12 cellular contexts compared by ENCODE assay signal in the genomic region with DNA sequence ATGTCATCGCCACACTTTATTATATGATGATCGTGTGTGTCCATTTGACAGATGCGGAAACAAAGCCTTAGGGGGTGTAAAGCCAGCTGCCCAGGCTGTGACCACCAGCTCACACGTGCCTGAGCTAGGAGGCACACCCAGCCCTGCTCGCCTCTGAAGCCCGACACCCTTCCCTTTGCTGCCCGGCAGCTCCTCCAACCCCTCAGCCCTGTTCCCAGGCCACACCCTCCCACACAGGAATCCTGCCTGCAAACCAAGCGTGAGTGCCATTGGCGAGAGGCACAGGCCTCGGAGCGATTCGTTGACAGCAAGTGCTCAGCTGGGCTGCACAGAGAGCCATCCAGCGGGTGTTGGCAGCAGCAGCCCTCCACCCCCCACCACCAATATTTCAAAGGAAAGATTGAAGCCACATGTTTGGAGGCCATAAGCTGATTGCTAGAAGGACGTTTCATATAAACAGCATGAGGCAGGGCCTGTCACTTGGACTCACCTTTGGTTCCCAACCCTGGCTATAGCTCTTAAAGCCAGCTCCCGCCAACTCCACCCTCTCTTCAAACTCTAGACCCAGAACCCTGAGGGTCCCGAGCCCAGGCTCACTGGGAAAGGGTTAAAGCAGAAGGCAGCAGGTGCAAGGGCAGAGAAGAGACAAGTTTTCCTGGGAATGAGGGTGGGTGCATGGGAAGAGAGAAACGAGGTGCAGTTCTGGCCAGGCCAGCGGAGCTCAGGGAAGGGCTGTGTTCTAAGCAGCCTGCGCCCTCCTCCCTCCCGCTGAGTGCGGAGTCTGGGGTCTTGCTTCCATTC.
A peak's percentile ranks its signal among the peaks of the same experiment; 100 is the strongest.
DNase-seq lines count a peak whose midpoint lies in the region; ATAC-seq and TF ChIP-seq lines count a peak whose summit lies in the region.
"Had no signal": no experiment of that assay in that cellular context is flagged by ENCODE, and none has a peak within 500 bp of the region (broad histone marks: within the 10 kb centered on the region; RNA-seq: fewer than 3 reads in every experiment).

No MANE protein-coding gene starts in this region.

- CTCF ChIA-PET in activated CD8-positive, alpha-beta T cell treated with anti-CD3 and anti-CD28 coated beads, Interleukin-2, amount 10 ng/mL, durations not matched to agents 7 days and 5 days (lab: Charles Lee), result no interaction called here

- no peak for TF ChIP-seq POLR2A in thyroid gland (IDR thresholded peaks at IDR 0.05)

- H3K36me3 Mint-ChIP-seq in activated CD8-positive, alpha-beta T cell treated with anti-CD3 and anti-CD28 coated beads, Interleukin-2, amount 10 ng/mL, durations not matched to agents 7 days and 5 days (ENCODE audit: low read depth), result no peaks in the 10 kb centered on the region
- no peaks in the 10 kb centered on the region for H3K36me3 Mint-ChIP-seq in activated T-helper 1 cell treated with anti-CD3 and anti-CD28 coated beads, Interleukin-12 subunit alpha, Interleukin-12 subunit beta, Interleukin-2, Interleukin-4 antibody, amounts not matched to agents 30 ng/mL and 10 ng/mL and 1 ng/mL, durations not matched to agents 14 hours and 24 hours and 36 hours (ENCODE audit: low read depth)

- intact Hi-C loops in thyroid gland (cut with DNase I), result no loop called here
- intact Hi-C loops in activated T-helper 1 cell treated with anti-CD3 and anti-CD28 coated beads, Interleukin-12 subunit alpha, Interleukin-12 subunit beta, Interleukin-2, Interleukin-4 antibody, amounts not matched to agents 30 ng/mL and 10 ng/mL and 1 ng/mL, durations not matched to agents 14 hours and 24 hours and 36 hours (cut with micrococcal nuclease), result no loop called here

- TF ChIP-seq CTCF in coronary artery (IDR thresholded peaks at IDR 0.05) (no peak), thyroid gland (IDR thresholded peaks at IDR 0.05) (no peak)

- H3K4me3 ChIP-seq in coronary artery (no peak overlapping the region), thyroid gland (replicated peaks in 1 of 3) (no peak overlapping the region)
- H3K4me3 ChIP-seq: spleen had no signal

- no peak overlapping the region for H3K27ac Mint-ChIP-seq in activated CD8-positive, alpha-beta T cell treated with anti-CD3 and anti-CD28 coated beads, Interleukin-2, amount 10 ng/mL, durations not matched to agents 7 days and 5 days
- H3K27ac Mint-ChIP-seq in activated T-helper 1 cell treated with anti-CD3 and anti-CD28 coated beads, Interleukin-12 subunit alpha, Interleukin-12 subunit beta, Interleukin-2, Interleukin-4 antibody, amounts not matched to agents 30 ng/mL and 10 ng/mL and 1 ng/mL, durations not matched to agents 14 hours and 24 hours and 36 hours, result no peak overlapping the region

- 49 to 50% methylated on average over 16 to 20 of the region's 21 CpGs for WGBS in thyroid gland, 2 donors

- DNase-seq in NCI-H748 (lab: John Stamatoyannopoulos, UW; ENCODE audit: unreplicated experiment) (peak; percentile 41), NCI-H748 treated with DMSO at 0.1 percent for 48 hours (lab: John Stamatoyannopoulos, UW) (no peak), coronary artery (ENCODE audit: low spot score) (peak; percentile 72), islet precursor cell (peak; percentile 87), thyroid gland (peak; percentile 72 to 85)
- no peak for DNase-seq in activated CD8-positive, alpha-beta T cell treated with anti-CD3 and anti-CD28 coated beads, Interleukin-2, amount 10 ng/mL, durations not matched to agents 7 days and 5 days
- no peak for DNase-seq in activated T-helper 1 cell treated with anti-CD3 and anti-CD28 coated beads, Interleukin-12 subunit alpha, Interleukin-12 subunit beta, Interleukin-2, Interleukin-4 antibody, amounts not matched to agents 30 ng/mL and 10 ng/mL and 1 ng/mL, durations not matched to agents 14 hours and 24 hours and 36 hours (ENCODE audit: low spot score)
- DNase-seq: DMS153, head of caudate nucleus, Karpas-422, spleen had no signal

- H3K4me3 Mint-ChIP-seq in activated CD8-positive, alpha-beta T cell treated with anti-CD3 and anti-CD28 coated beads, Interleukin-2, amount 10 ng/mL, durations not matched to agents 7 days and 5 days, result no peak overlapping the region
- H3K4me3 Mint-ChIP-seq in activated T-helper 1 cell treated with anti-CD3 and anti-CD28 coated beads, Interleukin-12 subunit alpha, Interleukin-12 subunit beta, Interleukin-2, Interleukin-4 antibody, amounts not matched to agents 30 ng/mL and 10 ng/mL and 1 ng/mL, durations not matched to agents 14 hours and 24 hours and 36 hours, result no peak overlapping the region

- peaks cover 0 to 5% of the 10 kb centered on the region in 2 donors for H3K4me1 ChIP-seq in thyroid gland
- H3K4me1 ChIP-seq: spleen had no signal

- no peaks in the 10 kb centered on the region for H3K9me3 ChIP-seq in thyroid gland
- H3K9me3 ChIP-seq: spleen had no signal

- no peak overlapping the region for H3K27ac ChIP-seq in coronary artery
- H3K27ac ChIP-seq in thyroid gland, result no peak overlapping the region
- H3K27ac ChIP-seq: spleen had no signal

- H3K4me1 Mint-ChIP-seq in activated CD8-positive, alpha-beta T cell treated with anti-CD3 and anti-CD28 coated beads, Interleukin-2, amount 10 ng/mL, durations not matched to agents 7 days and 5 days (ENCODE audit: low read depth), result no peaks in the 10 kb centered on the region
- H3K4me1 Mint-ChIP-seq in activated T-helper 1 cell treated with anti-CD3 and anti-CD28 coated beads, Interleukin-12 subunit alpha, Interleukin-12 subunit beta, Interleukin-2, Interleukin-4 antibody, amounts not matched to agents 30 ng/mL and 10 ng/mL and 1 ng/mL, durations not matched to agents 14 hours and 24 hours and 36 hours (ENCODE audit: low read depth), result no peaks in the 10 kb centered on the region

- no peaks in the 10 kb centered on the region for H3K9me3 Mint-ChIP-seq in activated CD8-positive, alpha-beta T cell treated with anti-CD3 and anti-CD28 coated beads, Interleukin-2, amount 10 ng/mL, durations not matched to agents 7 days and 5 days (ENCODE audit: insufficient read depth)
- no peaks in the 10 kb centered on the region for H3K9me3 Mint-ChIP-seq in activated T-helper 1 cell treated with anti-CD3 and anti-CD28 coated beads, Interleukin-12 subunit alpha, Interleukin-12 subunit beta, Interleukin-2, Interleukin-4 antibody, amounts not matched to agents 30 ng/mL and 10 ng/mL and 1 ng/mL, durations not matched to agents 14 hours and 24 hours and 36 hours

- no peaks in the 10 kb centered on the region for H3K36me3 ChIP-seq in thyroid gland
- H3K36me3 ChIP-seq: spleen had no signal

- POLR2A ChIA-PET in activated CD8-positive, alpha-beta T cell treated with anti-CD3 and anti-CD28 coated beads, Interleukin-2, amount 10 ng/mL, durations not matched to agents 7 days and 5 days (lab: Charles Lee), result no interaction called here

- H3K27me3 ChIP-seq in thyroid gland, result no peaks in the 10 kb centered on the region

- ATAC-seq in activated CD8-positive, alpha-beta T cell treated with anti-CD3 and anti-CD28 coated beads, Interleukin-2, amount 10 ng/mL, durations not matched to agents 7 days and 5 days, result no peak
- ATAC-seq in HG03457 (IDR thresholded peaks at IDR 0.05; ENCODE audit: unreplicated experiment), result no peak

- H3K27me3 Mint-ChIP-seq in activated CD8-positive, alpha-beta T cell treated with anti-CD3 and anti-CD28 coated beads, Interleukin-2, amount 10 ng/mL, durations not matched to agents 7 days and 5 days (ENCODE audit: low read depth), result no peaks in the 10 kb centered on the region
- peaks cover 3% of the 10 kb centered on the region for H3K27me3 Mint-ChIP-seq in activated T-helper 1 cell treated with anti-CD3 and anti-CD28 coated beads, Interleukin-12 subunit alpha, Interleukin-12 subunit beta, Interleukin-2, Interleukin-4 antibody, amounts not matched to agents 30 ng/mL and 10 ng/mL and 1 ng/mL, durations not matched to agents 14 hours and 24 hours and 36 hours (ENCODE audit: insufficient read depth)

Comparison
In these comparisons a context has a peak if more than half of its experiments do, and no peak if none do; other contexts are left out.
1. DNase-seq: peak in NCI-H748 (single experiment), coronary artery (single experiment), islet precursor cell (single experiment) and thyroid gland (2 of 2); none in NCI-H748 treated with DMSO at 0.1 percent for 48 hours (single experiment), activated CD8-positive, alpha-beta T cell treated with anti-CD3 and anti-CD28 coated beads, Interleukin-2, amount 10 ng/mL, durations not matched to agents 7 days and 5 days (single experiment) and activated T-helper 1 cell treated with anti-CD3 and anti-CD28 coated beads, Interleukin-12 subunit alpha, Interleukin-12 subunit beta, Interleukin-2, Interleukin-4 antibody, amounts not matched to agents 30 ng/mL and 10 ng/mL and 1 ng/mL, durations not matched to agents 14 hours and 24 hours and 36 hours (single experiment).